Comparison of ENCODE assay signal across 7 cellular contexts in genomic region chr11:69642913-69643632, GRCh38. TPM values are rescaled to one million over a fixed set of nuclear protein-coding genes. Genes with fewer than 3 reads are reported as not detected.
DNase-seq lines count a peak whose midpoint lies in the region; ATAC-seq and TF ChIP-seq lines count a peak whose summit lies in the region.

No MANE protein-coding gene starts in this region.

- H3K9ac ChIP-seq in fibroblast of lung (ENCODE audit: insufficient read depth, low read length) = peak overlapping the region; percentile 96

- peak overlapping the region; percentile 49 to 95 (median 78) for H3K4me3 Mint-ChIP-seq in naive thymus-derived CD4-positive, alpha-beta T cell

- intact Hi-C loops in naive thymus-derived CD4-positive, alpha-beta T cell (cut with micrococcal nuclease) = loop anchor here (1.0 to 10.0 kb wide), 9 partner anchors 64 to 1061 kb away; partner anchors contain the start of genes CPT1A (in 2 of the 2) and TPCN2 (in 1 of the 2)

- peak; percentile 96 for TF ChIP-seq CTCF in GM12874 (IDR thresholded peaks at IDR 0.05; ENCODE audit: insufficient read depth, low read depth, low read length)
- peak; percentile 62 to 79 for TF ChIP-seq CTCF in fibroblast of lung (conservative IDR thresholded peaks at IDR 0.05 in 1 of 2, IDR thresholded peaks at IDR 0.05 in 1 of 2; ENCODE audit: low read depth in 1 of 2, low read length in 2 of 2)

- H3K27ac Mint-ChIP-seq in naive thymus-derived CD4-positive, alpha-beta T cell = peak overlapping the region in 1 of 9 donors; percentile 41

- H3K4me1 Mint-ChIP-seq in naive thymus-derived CD4-positive, alpha-beta T cell = peaks cover 12 to 30% (median 25%) of the 10 kb centered on the region in 7 donors

- H3K9me3 Mint-ChIP-seq in naive thymus-derived CD4-positive, alpha-beta T cell = no peaks in the 10 kb centered on the region

- H3K9me3 ChIP-seq in fibroblast of lung (ENCODE audit: control insufficient read depth, insufficient read depth, low read depth, low read length) = no peaks in the 10 kb centered on the region
- no peaks in the 10 kb centered on the region for H3K9me3 ChIP-seq in naive thymus-derived CD4-positive, alpha-beta T cell (ENCODE audit: control insufficient read depth in 2 of 3, low read length in 3 of 3)

- peak overlapping the region; percentile 67 to 98 (median 78) for H3K4me3 ChIP-seq in fibroblast of lung (replicated peaks in 1 of 4; ENCODE audit: control extremely low read depth in 1 of 4, insufficient read depth in 1 of 4, low read depth in 3 of 4, low read length in 4 of 4)
- H3K4me3 ChIP-seq in naive thymus-derived CD4-positive, alpha-beta T cell (ENCODE audit: low read length) = peak overlapping the region; percentile 61

- H3K36me3 Mint-ChIP-seq in naive thymus-derived CD4-positive, alpha-beta T cell = no peaks in the 10 kb centered on the region

- H3K79me2 ChIP-seq in fibroblast of lung (ENCODE audit: control insufficient read depth, insufficient read depth, low read length) = peaks cover 77% of the 10 kb centered on the region

- no peaks in the 10 kb centered on the region for H3K27me3 ChIP-seq in fibroblast of lung (ENCODE audit: control insufficient read depth, insufficient read depth, low read length)
- H3K27me3 ChIP-seq in naive thymus-derived CD4-positive, alpha-beta T cell (ENCODE audit: control insufficient read depth in 2 of 2, insufficient read depth in 2 of 2, low read length in 2 of 2) = peaks cover 9 to 16% of the 10 kb centered on the region in 2 donors

- H3K27me3 Mint-ChIP-seq in naive thymus-derived CD4-positive, alpha-beta T cell = peaks cover 23 to 29% (median 26%) of the 10 kb centered on the region in 5 donors

- H3K4me2 ChIP-seq in fibroblast of lung (ENCODE audit: extremely low read depth, insufficient read depth, low read length) = peak overlapping the region; percentile 91

- H3K36me3 ChIP-seq in fibroblast of lung (ENCODE audit: control insufficient read depth, insufficient read depth, low read length) = peaks cover 33% of the 10 kb centered on the region
- H3K36me3 ChIP-seq in naive thymus-derived CD4-positive, alpha-beta T cell (ENCODE audit: control insufficient read depth in 2 of 3, insufficient read depth in 3 of 3, low read length in 3 of 3) = no peaks in the 10 kb centered on the region

- peak; percentile 83 to 87 for DNase-seq in activated T-cell treated with anti-CD3 and anti-CD28 coated beads, Interleukin-2, amount 50 U/mL, for 48 hours
- peak; percentile 73 to 82 for DNase-seq in fibroblast of lung (ENCODE audit: low read depth in 2 of 2)
- peak; percentile 57 to 88 (median 83) for DNase-seq in naive thymus-derived CD4-positive, alpha-beta T cell
- DNase-seq in stimulated activated CD8-positive, alpha-beta memory T cell treated with anti-CD3 and anti-CD28 coated beads, Interleukin-7, amount 100 ng/mL, for 48 hours (ENCODE audit: extremely low read depth in 1 of 2, low read depth in 1 of 2) = peak; percentile 47 to 49

- H2AFZ ChIP-seq in fibroblast of lung (ENCODE audit: low read length) = no peak overlapping the region

- CTCF ChIA-PET in naive thymus-derived CD4-positive, alpha-beta T cell (lab: Charles Lee) = interaction anchor here (1.3 to 5.8 kb wide), 3 partner anchors 348 to 543 kb away, joined by 3 to 37 read pairs (median 32); partner anchors contain the start of gene MYEOV

- H3K27ac ChIP-seq in fibroblast of lung (ENCODE audit: insufficient read depth, low read length) = peak overlapping the region; percentile 95
- peak overlapping the region; percentile 48 for H3K27ac ChIP-seq in naive thymus-derived CD4-positive, alpha-beta T cell (ENCODE audit: low read depth, low read length)

- POLR2A ChIA-PET in naive thymus-derived CD4-positive, alpha-beta T cell (lab: Charles Lee) = interaction anchor here (1.0 to 1.6 kb wide), 2 partner anchors 32 to 542 kb away, joined by 3 to 6 read pairs; partner anchors contain the start of gene LTO1

- peaks cover 13% of the 10 kb centered on the region for H3K4me1 ChIP-seq in fibroblast of lung (ENCODE audit: control insufficient read depth, extremely low read depth, insufficient read depth, low read length)
- peaks cover 3 to 21% of the 10 kb centered on the region in 2 donors for H3K4me1 ChIP-seq in naive thymus-derived CD4-positive, alpha-beta T cell (ENCODE audit: control insufficient read depth in 2 of 2, insufficient read depth in 2 of 2, low read length in 2 of 2)

- peaks cover 2% of the 10 kb centered on the region for H4K20me1 ChIP-seq in fibroblast of lung (ENCODE audit: control insufficient read depth, extremely low read depth, insufficient read depth, low read length)

- ATAC-seq in HG03521 (IDR thresholded peaks at IDR 0.05; ENCODE audit: unreplicated experiment) = peak; percentile 63
- ATAC-seq in naive thymus-derived CD4-positive, alpha-beta T cell = peak; percentile 90

TF ChIP-seq in PFSK-1, 5 proteins besides CTCF, POLR2A, EP300 and RAD21:
- 0 out of 2 replicates have a peak, but pooled peaks have one; percentile 54 for TF ChIP-seq SIN3A (IDR thresholded peaks at IDR 0.05; ENCODE audit: borderline replicate concordance, insufficient read depth, low read length)
- TF ChIP-seq POLR2AphosphoS5 (IDR thresholded peaks at IDR 0.05; ENCODE audit: low read depth, low read length) = peak; percentile 38; the same call in 1 of the 2 replicates
- TF ChIP-seq, protein P1, sequence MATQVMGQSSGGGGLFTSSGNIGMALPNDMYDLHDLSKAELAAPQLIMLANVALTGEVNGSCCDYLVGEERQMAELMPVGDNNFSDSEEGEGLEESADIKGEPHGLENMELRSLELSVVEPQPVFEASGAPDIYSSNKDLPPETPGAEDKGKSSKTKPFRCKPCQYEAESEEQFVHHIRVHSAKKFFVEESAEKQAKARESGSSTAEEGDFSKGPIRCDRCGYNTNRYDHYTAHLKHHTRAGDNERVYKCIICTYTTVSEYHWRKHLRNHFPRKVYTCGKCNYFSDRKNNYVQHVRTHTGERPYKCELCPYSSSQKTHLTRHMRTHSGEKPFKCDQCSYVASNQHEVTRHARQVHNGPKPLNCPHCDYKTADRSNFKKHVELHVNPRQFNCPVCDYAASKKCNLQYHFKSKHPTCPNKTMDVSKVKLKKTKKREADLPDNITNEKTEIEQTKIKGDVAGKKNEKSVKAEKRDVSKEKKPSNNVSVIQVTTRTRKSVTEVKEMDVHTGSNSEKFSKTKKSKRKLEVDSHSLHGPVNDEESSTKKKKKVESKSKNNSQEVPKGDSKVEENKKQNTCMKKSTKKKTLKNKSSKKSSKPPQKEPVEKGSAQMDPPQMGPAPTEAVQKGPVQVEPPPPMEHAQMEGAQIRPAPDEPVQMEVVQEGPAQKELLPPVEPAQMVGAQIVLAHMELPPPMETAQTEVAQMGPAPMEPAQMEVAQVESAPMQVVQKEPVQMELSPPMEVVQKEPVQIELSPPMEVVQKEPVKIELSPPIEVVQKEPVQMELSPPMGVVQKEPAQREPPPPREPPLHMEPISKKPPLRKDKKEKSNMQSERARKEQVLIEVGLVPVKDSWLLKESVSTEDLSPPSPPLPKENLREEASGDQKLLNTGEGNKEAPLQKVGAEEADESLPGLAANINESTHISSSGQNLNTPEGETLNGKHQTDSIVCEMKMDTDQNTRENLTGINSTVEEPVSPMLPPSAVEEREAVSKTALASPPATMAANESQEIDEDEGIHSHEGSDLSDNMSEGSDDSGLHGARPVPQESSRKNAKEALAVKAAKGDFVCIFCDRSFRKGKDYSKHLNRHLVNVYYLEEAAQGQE (IDR thresholded peaks at IDR 0.05; ENCODE audit: insufficient read depth in 1 of 2, low read depth in 2 of 2, low read length in 2 of 2) = no peak
TF ChIP-seq in PFSK-1: peak in this region for 2.

RNA-seq across cellular contexts. Expression of gene CCND1, which starts 2.1 kb away (rescaled TPM):
- polyA plus RNA-seq in PFSK-1 (2012; ENCODE audit: insufficient read length, low read depth) = 816 TPM
- total RNA-seq in fibroblast of lung = 127 and 548 TPM in 2 replicates
- 322 and 523 TPM in 2 replicates for polyA plus RNA-seq in fibroblast of lung
- 342 and 554 TPM in 2 replicates for polyA plus RNA-seq in fibroblast of lung (2012)
- 590 and 1,076 TPM in 2 replicates for polyA minus RNA-seq in fibroblast of lung (ENCODE audit: low replicate concordance)
- 1 to 10 TPM in 2 of 5 experiments, under 1 TPM in 3; 0.35 to 4.0 (median 0.84) TPM for total RNA-seq in naive thymus-derived CD4-positive, alpha-beta T cell
- 1 to 10 TPM in 1 of 2 donors, under 1 TPM in 1; 0.26 to 4.9 TPM for polyA plus RNA-seq in naive thymus-derived CD4-positive, alpha-beta T cell

RNA-seq across cellular contexts. Expression of gene LTO1, which starts 32.1 kb away (rescaled TPM):
- 174 TPM for polyA plus RNA-seq in PFSK-1 (2012; ENCODE audit: insufficient read length, low read depth)
- total RNA-seq in fibroblast of lung = 20.3 and 25.4 TPM in 2 replicates
- 18.1 and 19.5 TPM in 2 replicates for polyA plus RNA-seq in fibroblast of lung
- 14.2 and 15.0 TPM in 2 replicates for polyA plus RNA-seq in fibroblast of lung (2012)
- polyA minus RNA-seq in fibroblast of lung (ENCODE audit: low replicate concordance) = 4.1 and 5.0 TPM in 2 replicates
- 10 to 100 TPM; 32.8 to 75.6 (median 55.1) TPM for total RNA-seq in naive thymus-derived CD4-positive, alpha-beta T cell
- 10 to 100 TPM; 19.1 to 21.3 TPM for polyA plus RNA-seq in naive thymus-derived CD4-positive, alpha-beta T cell

Comparison
In these comparisons a context has a peak if more than half of its experiments do, and no peak if none do; other contexts are left out.
1. Peak in every context shown above with its lines: DNase-seq, ATAC-seq, H3K4me3 ChIP-seq and H3K27ac ChIP-seq.
2. RNA of gene CCND1, which starts 2.1 kb away (total RNA-seq): 127 to 548 TPM in fibroblast of lung; 0.35 to 4.0 TPM in naive thymus-derived CD4-positive, alpha-beta T cell; every median in the first group is over 10 times any median in the second.